In the genomic region with DNA sequence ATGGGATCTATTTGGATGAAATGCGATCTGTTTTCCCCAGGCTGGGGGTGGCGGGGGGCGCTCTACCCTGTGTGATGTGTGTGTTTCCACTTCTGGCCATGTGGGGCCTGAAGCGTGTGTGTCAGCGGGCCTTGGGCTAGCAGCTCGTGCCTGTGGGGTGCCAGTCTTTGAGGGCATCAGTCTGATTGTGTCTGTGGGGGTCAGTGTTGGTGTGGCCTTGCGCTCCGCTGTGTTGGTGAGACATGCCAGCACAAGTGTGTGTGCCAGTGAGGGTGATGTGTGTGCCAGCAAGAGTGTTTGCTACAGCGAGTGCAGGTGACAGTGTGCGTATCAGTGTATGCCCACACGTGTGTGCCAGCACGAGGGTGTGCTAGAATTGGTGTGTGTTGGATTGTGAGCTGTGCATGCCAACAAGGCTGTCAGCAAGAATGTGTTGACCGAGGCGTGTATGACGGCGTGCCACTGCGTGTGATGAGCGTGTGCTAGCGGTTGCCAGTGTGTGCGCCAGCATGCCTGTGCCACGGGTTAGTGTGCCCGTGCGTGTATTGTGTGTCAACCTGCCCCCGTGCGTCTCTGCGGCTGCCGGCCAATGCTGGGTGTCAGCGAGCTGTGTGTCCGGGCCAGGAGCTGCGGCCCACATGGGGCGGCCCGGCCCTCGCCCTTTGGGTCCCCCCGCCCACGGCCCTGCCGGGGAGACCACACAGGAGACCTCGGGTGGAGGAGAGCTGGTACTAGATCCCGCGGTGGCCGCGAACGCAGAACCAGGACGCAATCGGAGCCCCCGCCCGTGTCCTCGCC, we compare ENCODE assay signal across 9 cellular contexts. TPM values are rescaled to one million over a fixed set of nuclear protein-coding genes. Genes with fewer than 3 reads are reported as not detected.
DNase-seq lines count a peak whose midpoint lies in the region; ATAC-seq, FAIRE-seq and TF ChIP-seq lines count a peak whose summit lies in the region.
"Had no signal": no experiment of that assay in that cellular context is flagged by ENCODE, and none has a peak within 500 bp of the region (broad histone marks: within the 10 kb centered on the region; RNA-seq: fewer than 3 reads in every experiment).

No MANE protein-coding gene starts in this region.

- no peaks in the 10 kb centered on the region for H3K36me3 ChIP-seq in HEK293 (ENCODE audit: control insufficient read depth in 2 of 2, insufficient read depth in 1 of 2, low read length in 2 of 2)
- no peaks in the 10 kb centered on the region for H3K36me3 ChIP-seq in mammary epithelial cell (ENCODE audit: insufficient read depth, low read length)
- no peaks in the 10 kb centered on the region for H3K36me3 ChIP-seq in kidney epithelial cell (ENCODE audit: control insufficient read depth, insufficient read depth, low read length)

- DNase-seq in A549 (ENCODE audit: low read depth in 1 of 2, low spot score in 1 of 2) (no peak), mammary epithelial cell (no peak), kidney epithelial cell (ENCODE audit: low read depth) (no peak), kidney tubule cell (ENCODE audit: low spot score) (no peak)
- peak; percentile 23 for DNase-seq in T-helper 2 cell treated with Interferon-gamma antibody and Interleukin-4, amounts not matched to agents 5 μg/mL and 100 μg/mL, for 36 hours (ENCODE audit: low spot score)
- DNase-seq in stimulated activated CD4-positive, alpha-beta T cell treated with anti-CD3 and anti-CD28 coated beads, Interleukin-4, amount 100 ng/mL, for 24 hours: peak; percentile 49

- TF ChIP-seq CTCF in A549 (IDR thresholded peaks at IDR 0.05) (no peak), HEK293 (tag by site-specific recombination; IDR thresholded peaks at IDR 0.05) (peak; percentile 71), mammary epithelial cell (conservative IDR thresholded peaks at IDR 0.05 in 1 of 2, IDR thresholded peaks at IDR 0.05 in 1 of 2; ENCODE audit: extremely low read depth in 1 of 2, insufficient read depth in 1 of 2, low read depth in 1 of 2, low read length in 2 of 2) (no peak), kidney epithelial cell (IDR thresholded peaks at IDR 0.05; ENCODE audit: insufficient read depth, low read length, poor library complexity, severe bottlenecking) (no peak)

- H3K79me2 ChIP-seq in mammary epithelial cell (ENCODE audit: insufficient read depth, low read length): no peaks in the 10 kb centered on the region

- H3K9me3 ChIP-seq in A549: no peaks in the 10 kb centered on the region
- H3K9me3 ChIP-seq in HEK293 (ENCODE audit: control insufficient read depth, insufficient read depth, low read depth, low read length): no peaks in the 10 kb centered on the region
- H3K9me3 ChIP-seq in mammary epithelial cell (replicated peaks; ENCODE audit: insufficient read depth, low read length): no peaks in the 10 kb centered on the region

- peaks cover 45% of the 10 kb centered on the region for H3K4me1 Mint-ChIP-seq in T-helper 2 cell treated with Interferon-gamma antibody and Interleukin-4, amounts not matched to agents 5 μg/mL and 100 μg/mL, for 36 hours (ENCODE audit: low read depth)

- H3K4me3 ChIP-seq in A549 (peak overlapping the region; percentile 77), HEK293 (ENCODE audit: low read depth, low read length) (peak overlapping the region; percentile 45), mammary epithelial cell (replicated peaks in 1 of 3; ENCODE audit: insufficient read depth in 1 of 3, low read depth in 2 of 3, low read length in 3 of 3) (peak overlapping the region; percentile 49 to 65 (median 59)), kidney epithelial cell (ENCODE audit: low read depth, low read length) (peak overlapping the region; percentile 53)

- no peaks in the 10 kb centered on the region for H3K27me3 Mint-ChIP-seq in T-helper 2 cell treated with Interferon-gamma antibody and Interleukin-4, amounts not matched to agents 5 μg/mL and 100 μg/mL, for 36 hours (ENCODE audit: low read depth)

- no peak overlapping the region for H3K9ac ChIP-seq in mammary epithelial cell (ENCODE audit: insufficient read depth, low read length)

- peaks cover 48% of the 10 kb centered on the region for H3K4me1 ChIP-seq in A549
- no peaks in the 10 kb centered on the region for H3K4me1 ChIP-seq in HEK293 (ENCODE audit: control insufficient read depth, insufficient read depth, low read length)
- H3K4me1 ChIP-seq in mammary epithelial cell (ENCODE audit: insufficient read depth, low read length): peaks cover 27% of the 10 kb centered on the region

- POLR2A ChIA-PET in A549 (lab: Yijun Ruan, JAX): no interaction called here
- POLR2A ChIA-PET in HEK293 (lab: Yijun Ruan, JAX): no interaction called here

- FAIRE-seq in A549 (lab: Jason Lieb, UNC): no peak
- FAIRE-seq: GM18507 had no signal

- peak overlapping the region; percentile 96 for H2AFZ ChIP-seq in mammary epithelial cell (ENCODE audit: low read depth, low read length)

- H3K27ac Mint-ChIP-seq in T-helper 2 cell treated with Interferon-gamma antibody and Interleukin-4, amounts not matched to agents 5 μg/mL and 100 μg/mL, for 36 hours: peak overlapping the region; percentile 87

- H3K9me3 Mint-ChIP-seq in T-helper 2 cell treated with Interferon-gamma antibody and Interleukin-4, amounts not matched to agents 5 μg/mL and 100 μg/mL, for 36 hours: no peaks in the 10 kb centered on the region

- H3K27me3 ChIP-seq in mammary epithelial cell (ENCODE audit: insufficient read depth, low read length) (no peaks in the 10 kb centered on the region), kidney epithelial cell (ENCODE audit: control insufficient read depth, insufficient read depth, low read length) (no peaks in the 10 kb centered on the region)

- CTCF ChIA-PET in A549 (lab: Yijun Ruan, JAX): interaction anchor here (0.6 to 3.4 kb wide), 9 partner anchors 11 to 922 kb away, joined by 3 to 24 read pairs (median 5); no protein-coding TSS in a partner anchor
- CTCF ChIA-PET in HEK293 (lab: Yijun Ruan, JAX): interaction anchor here (0.6 to 1.0 kb wide), 2 partner anchors 34 to 992 kb away, joined by 3 read pairs; no protein-coding TSS in a partner anchor
- CTCF ChIA-PET in mammary epithelial cell (lab: Charles Lee; ENCODE audit: low non-redundant PET): no interaction called here

- dilution Hi-C loops in mammary epithelial cell (cut with HindIII; ENCODE audit: low sequenced_read_pairs): no loop called here

- H3K4me3 Mint-ChIP-seq in T-helper 2 cell treated with Interferon-gamma antibody and Interleukin-4, amounts not matched to agents 5 μg/mL and 100 μg/mL, for 36 hours: peak overlapping the region; percentile 87

- in situ Hi-C loops in mammary epithelial cell (cut with MboI; ENCODE audit: low sequenced_read_pairs in 2 of 2): no loop called here

- H4K20me1 ChIP-seq in mammary epithelial cell (ENCODE audit: insufficient read depth, low read length): no peaks in the 10 kb centered on the region

- TF ChIP-seq POLR2A in A549 (IDR thresholded peaks at IDR 0.05; ENCODE audit: low read length): no peak

- H3K4me2 ChIP-seq in A549 (peak overlapping the region; percentile 96), mammary epithelial cell (ENCODE audit: insufficient read depth, low read depth, low read length) (peak overlapping the region; percentile 92)

- intact Hi-C loops in mammary epithelial cell (cut with micrococcal nuclease): no loop called here

- H3K27ac ChIP-seq in A549 (peak overlapping the region; percentile 77 to 93), HEK293 (ENCODE audit: extremely low read depth, low read depth, low read length) (peak overlapping the region; percentile 42; the same call in 1 of the 2 replicates), mammary epithelial cell (ENCODE audit: insufficient read depth, low read depth, low read length) (no peak overlapping the region)

- TF ChIP-seq EP300 in A549 (IDR thresholded peaks at IDR 0.05): no peak

- BruUV-seq in mammary epithelial cell (replicated peaks; lab: Mats Ljungman, UMichigan): no TSS peak

- TF ChIP-seq RAD21 in A549 (conservative IDR thresholded peaks at IDR 0.05 in 1 of 2, IDR thresholded peaks at IDR 0.05 in 1 of 2): no peak

- ATAC-seq in A549: peak; percentile 31 to 55; a peak in 5 of 6 replicates
- no peak for ATAC-seq in GM19035 (IDR thresholded peaks at IDR 0.05; ENCODE audit: unreplicated experiment)

- peaks cover 7% of the 10 kb centered on the region for H3K36me3 Mint-ChIP-seq in T-helper 2 cell treated with Interferon-gamma antibody and Interleukin-4, amounts not matched to agents 5 μg/mL and 100 μg/mL, for 36 hours (ENCODE audit: low read depth)

- WGBS in A549 (ENCODE audit: missing lambda C conversion rate): 48% methylated on average over 21 of the region's 47 CpGs
- WGBS in mammary epithelial cell (ENCODE audit: low coverage, missing lambda C conversion rate): 11% methylated on average over 18 of the region's 47 CpGs

TF ChIP-seq in HEK293, 187 proteins besides CTCF, POLR2A, EP300 and RAD21 (continues in another document):
- no peak for TF ChIP-seq ZNF521 (tag by site-specific recombination; IDR thresholded peaks at IDR 0.05)

RNA-seq across cellular contexts. Expression of a gene that starts 0.5 kb away (rescaled TPM):
- polyA plus RNA-seq in A549 (2011; rRNA removed) (14.3 and 18.1 TPM in 2 replicates), A549 (2017; fragmentation: RNase III; extraction: RNeasy Plus Mini Kit Qiagen cat#74134 plus additional on column Dnase treatment) (4.9 to 8.4 TPM (median 6.8 TPM) in 3 replicates), mammary epithelial cell (5.4 TPM)
- polyA plus RNA-seq in A549 (2012; cell fraction: cytosol; rRNA removed): 4.8 TPM in 2 replicates
- 3.8 and 5.0 TPM in 2 replicates for polyA plus RNA-seq in A549 (2012; cell fraction: nucleus; rRNA removed)
- polyA minus RNA-seq in A549 (2011; rRNA and poly(A)+ RNA removed): 54.8 and 57.9 TPM in 2 replicates
- total RNA-seq in mammary epithelial cell (1 to 10 TPM; 3.9 to 5.3 TPM), kidney epithelial cell (8.8 and 24.3 TPM in 2 replicates)
- polyA minus RNA-seq in mammary epithelial cell: 9.9 TPM

RNA-seq across cellular contexts. Expression of a gene that starts 48.4 kb away (rescaled TPM):
- 2,571 and 3,468 TPM in 2 replicates for polyA plus RNA-seq in A549 (2011; rRNA removed)
- 3,252 and 4,158 TPM in 2 replicates for polyA plus RNA-seq in A549 (2012; cell fraction: cytosol; rRNA removed)
- polyA plus RNA-seq in A549 (2012; cell fraction: nucleus; rRNA removed): 1,461 and 2,420 TPM in 2 replicates
- 3,458 to 3,978 TPM (median 3,544 TPM) in 3 replicates for polyA plus RNA-seq in A549 (2017; fragmentation: RNase III; extraction: RNeasy Plus Mini Kit Qiagen cat#74134 plus additional on column Dnase treatment)
- 1,439 and 1,839 TPM in 2 replicates for polyA minus RNA-seq in A549 (2011; rRNA and poly(A)+ RNA removed)
- total RNA-seq in mammary epithelial cell: 1,000 to 10,000 TPM; 1,423 to 2,367 TPM
- 3,767 TPM for polyA plus RNA-seq in mammary epithelial cell
- 2,014 TPM for polyA minus RNA-seq in mammary epithelial cell
- total RNA-seq in kidney epithelial cell: 2,045 and 2,896 TPM in 2 replicates

Comparison
In these comparisons a context has a peak if more than half of its experiments do, and no peak if none do; other contexts are left out.
1. DNase-seq: peak in T-helper 2 cell treated with Interferon-gamma antibody and Interleukin-4, amounts not matched to agents 5 μg/mL and 100 μg/mL, for 36 hours (single experiment) and stimulated activated CD4-positive, alpha-beta T cell treated with anti-CD3 and anti-CD28 coated beads, Interleukin-4, amount 100 ng/mL, for 24 hours (single experiment); none in A549 (0 of 2), mammary epithelial cell (single experiment), kidney epithelial cell (single experiment) and kidney tubule cell (single experiment).
2. Peak in every context shown above with its lines, with median percentiles within 50 percentile points of each other: H3K4me3 ChIP-seq.